ENCODE assay signal across 18 cellular contexts in the genomic region with DNA sequence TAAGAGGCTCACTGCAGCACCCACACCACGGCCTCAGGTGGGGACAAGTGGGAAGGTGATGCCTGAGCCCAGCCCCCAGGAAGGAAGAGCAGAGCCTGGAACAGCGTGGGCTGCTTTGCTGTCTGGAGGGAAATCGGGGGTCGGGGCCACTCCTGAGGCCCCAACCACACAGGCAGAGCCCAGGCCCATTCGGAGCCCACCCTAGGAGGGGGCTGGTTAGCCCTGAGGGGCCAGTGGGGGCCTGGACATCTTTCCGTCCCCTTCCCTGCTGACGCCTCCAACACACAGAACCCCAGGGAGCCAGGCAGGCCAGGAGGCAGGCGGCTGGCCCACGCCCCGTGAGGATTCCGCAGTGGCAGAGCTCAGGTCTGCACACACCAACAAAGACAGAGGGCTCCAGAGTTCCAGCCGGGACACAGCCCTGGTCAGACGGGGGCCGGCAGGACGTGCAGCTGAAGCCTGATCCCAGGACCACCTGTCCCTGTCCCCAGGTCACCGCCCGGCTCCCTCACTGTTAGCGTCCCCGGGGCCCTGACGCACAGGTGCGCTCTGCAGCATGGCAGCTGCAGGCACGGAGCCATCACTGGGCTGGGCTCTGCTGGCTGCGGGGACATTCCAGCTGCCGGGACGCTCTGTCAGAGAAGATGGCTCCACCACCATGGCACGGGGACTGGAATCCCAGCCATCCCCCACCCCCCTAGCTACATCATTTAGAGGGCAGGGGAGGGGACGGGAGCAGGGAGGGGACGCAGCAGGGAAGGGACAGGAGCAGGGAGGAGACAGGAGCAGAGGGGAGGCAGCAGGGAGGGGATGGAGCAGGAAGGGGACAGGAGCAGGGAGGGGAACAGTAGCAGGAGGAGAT. TPM values are rescaled to one million over a fixed set of nuclear protein-coding genes. Genes with fewer than 3 reads are reported as not detected.
DNase-seq lines count a peak whose midpoint lies in the region; ATAC-seq, FAIRE-seq and TF ChIP-seq lines count a peak whose summit lies in the region.
"Had no signal": no experiment of that assay in that cellular context is flagged by ENCODE, and none has a peak within 500 bp of the region (broad histone marks: within the 10 kb centered on the region; RNA-seq: fewer than 3 reads in every experiment).

No MANE protein-coding gene starts in this region.

- H3K4me1 ChIP-seq in NT2/D1 (ENCODE audit: insufficient read depth, insufficient read length) (peaks cover 18% of the 10 kb centered on the region), pancreas (no peaks in the 10 kb centered on the region), small intestine (ENCODE audit: control insufficient read depth in 2 of 2, insufficient read depth in 1 of 2, low read depth in 1 of 2, low read length in 1 of 2) (no peaks in the 10 kb centered on the region)
- H3K4me1 ChIP-seq: right atrium auricular region had no signal

- no peak for FAIRE-seq in pancreas (lab: Jason Lieb, UNC)
- no peak for FAIRE-seq in small intestine (lab: Jason Lieb, UNC)
- FAIRE-seq: keratinocyte had no signal

- intact Hi-C loops in pancreas (cut with DNase I): no loop called here

- H3K4me3 ChIP-seq in NT2/D1 (ENCODE audit: insufficient read length, low read depth) (no peak overlapping the region), iPS-18c (ENCODE audit: insufficient read depth, low read depth, low read length) (peak overlapping the region; percentile 24; the same call in 1 of the 2 replicates), pancreas (no peak overlapping the region), small intestine (ENCODE audit: low read depth in 1 of 2, low read length in 2 of 2) (no peak overlapping the region)
- H3K4me3 ChIP-seq: right atrium auricular region had no signal

- H3K9me3 ChIP-seq in NT2/D1 (ENCODE audit: insufficient read depth, low read length) (no peaks in the 10 kb centered on the region), iPS-18c (ENCODE audit: control insufficient read depth, insufficient read depth, low read length) (peaks cover 2% of the 10 kb centered on the region), pancreas (no peaks in the 10 kb centered on the region), small intestine (ENCODE audit: control insufficient read depth, low read depth) (no peaks in the 10 kb centered on the region)
- H3K9me3 ChIP-seq: right atrium auricular region had no signal

- H3K27me3 ChIP-seq in NT2/D1 (ENCODE audit: insufficient read depth, insufficient read length): no peaks in the 10 kb centered on the region
- H3K27me3 ChIP-seq in pancreas: no peaks in the 10 kb centered on the region
- no peaks in the 10 kb centered on the region for H3K27me3 ChIP-seq in small intestine (ENCODE audit: control insufficient read depth in 2 of 2, insufficient read depth in 2 of 2, low read length in 2 of 2)
- H3K27me3 ChIP-seq: right atrium auricular region had no signal

- WGBS in pancreas, 2 donors: 88 to 89% methylated on average over 24 to 28 of the region's 28 CpGs
- 89 to 94% (median 94%) methylated on average over 25 to 28 of the region's 28 CpGs for WGBS in small intestine, 3 donors

- no peaks in the 10 kb centered on the region for H3K9me3 Mint-ChIP-seq in immature natural killer cell

- H3K4me3 Mint-ChIP-seq in immature natural killer cell: no peak overlapping the region

- H3K4me1 Mint-ChIP-seq in immature natural killer cell: peaks cover 14 to 16% of the 10 kb centered on the region in 2 donors

- no peaks in the 10 kb centered on the region for H3K36me3 ChIP-seq in NT2/D1 (ENCODE audit: insufficient read depth, insufficient read length, low read length)
- peaks cover 0 to 3% (median 0%) of the 10 kb centered on the region in 3 donors for H3K36me3 ChIP-seq in pancreas
- peaks cover under 1 to 2% of the 10 kb centered on the region in 2 donors for H3K36me3 ChIP-seq in small intestine (ENCODE audit: control insufficient read depth in 2 of 2, insufficient read depth in 2 of 2, low read length in 2 of 2)

- H3K27me3 Mint-ChIP-seq in immature natural killer cell (ENCODE audit: low read depth in 3 of 3): peaks cover 2 to 4% (median 3%) of the 10 kb centered on the region in 3 donors
- H3K27me3 Mint-ChIP-seq: brain, naive B cell had no signal

- no peak for TF ChIP-seq CTCF in pancreas (IDR thresholded peaks at IDR 0.05)

- no peak overlapping the region for H3K27ac Mint-ChIP-seq in immature natural killer cell

- H3K9ac ChIP-seq in NT2/D1 (ENCODE audit: insufficient read length, low read depth): peak overlapping the region; percentile 18

- DNase-seq in ELF-1 (ENCODE audit: low read depth, low spot score) (peak; percentile 53), NT2/D1 (ENCODE audit: low read depth, low spot score) (peak; percentile 13), pancreas (peak in 4 of 6 donors; percentile 7 to 74 (median 24)), NCI-H2227 treated with DMSO at 0.1 percent for 48 hours (lab: John Stamatoyannopoulos, UW) (no peak), immature natural killer cell (no peak), NCI-H82 treated with DMSO at 0.1 percent for 48 hours (lab: John Stamatoyannopoulos, UW; ENCODE audit: unreplicated experiment) (no peak), small intestine (no peak)
- DNase-seq: ACHN; activated naive CD4-positive, alpha-beta T cell treated with anti-CD3 and anti-CD28 coated beads, Interleukin-2, amount 50 U/mL, for 16 hours; effector memory CD4-positive, alpha-beta T cell; naive B cell; NCI-H1092; NCI-H446 treated with DMSO at 0.1 percent for 48 hours; stimulated activated naive CD4-positive, alpha-beta T cell treated with Interleukin-2 at 50 U/mL for 16 hours had no signal

- ATAC-seq in pancreas: no peak

- no peak overlapping the region for H3K27ac ChIP-seq in pancreas
- no peak overlapping the region for H3K27ac ChIP-seq in small intestine (ENCODE audit: low read depth in 1 of 2, low read length in 1 of 2)
- H3K27ac ChIP-seq: right atrium auricular region had no signal

- peaks cover 11 to 19% (median 16%) of the 10 kb centered on the region in 3 donors for H3K36me3 Mint-ChIP-seq in immature natural killer cell

RNA-seq across cellular contexts. Expression of gene SLC66A2, which starts 40.2 kb away (rescaled TPM):
- 10 to 100 TPM; 19.6 to 24.3 (median 21.7) TPM for total RNA-seq in pancreas
- polyA plus RNA-seq in pancreas (10 to 100 TPM; 34.1 to 36.1 TPM), immature natural killer cell (10 to 100 TPM in 2 of 3 donors, 1 to 10 TPM in 1; 9.0 to 16.5 (median 11.8) TPM), small intestine (10 to 100 TPM; 15.0 to 30.3 (median 17.8) TPM)

RNA-seq across cellular contexts. Expression of gene HSBP1L1, which starts 53.2 kb away (rescaled TPM):
- total RNA-seq in pancreas: 10 to 100 TPM in 5 of 6 donors, 1 to 10 TPM in 1; 9.2 to 14.6 (median 12.7) TPM
- polyA plus RNA-seq in pancreas (10 to 100 TPM; 42.9 to 43.6 TPM), immature natural killer cell (10 to 100 TPM in 1 of 3 donors, 1 to 10 TPM in 2; 4.2 to 11.8 (median 9.8) TPM), small intestine (10 to 100 TPM; 11.9 to 57.7 (median 19.5) TPM)

Comparison
In these comparisons a context has a peak if more than half of its experiments do, and no peak if none do; other contexts are left out.
1. DNase-seq: peak in ELF-1 (single experiment), NT2/D1 (single experiment) and pancreas (4 of 6); none in NCI-H2227 treated with DMSO at 0.1 percent for 48 hours (single experiment), immature natural killer cell (0 of 3), NCI-H82 treated with DMSO at 0.1 percent for 48 hours (single experiment) and small intestine (single experiment).